Comparison of ENCODE assay signal across 8 cellular contexts in genomic region chr10:79266092-79266491, GRCh38.
A peak's percentile ranks its signal among the peaks of the same experiment; 100 is the strongest.
DNase-seq lines count a peak whose midpoint lies in the region; ATAC-seq, FAIRE-seq and TF ChIP-seq lines count a peak whose summit lies in the region.

No MANE protein-coding gene starts in this region.

- H4K20me1 ChIP-seq in BLaER1: peaks cover 100% of the 10 kb centered on the region

- H3K27me3 ChIP-seq in BLaER1: no peaks in the 10 kb centered on the region
- no peaks in the 10 kb centered on the region for H3K27me3 ChIP-seq in skeletal muscle satellite cell (ENCODE audit: control insufficient read depth, insufficient read depth, low read length)

- H3K36me3 Mint-ChIP-seq in T-helper 2 cell treated with Interferon-gamma antibody and Interleukin-4, amounts not matched to agents 5 μg/mL and 100 μg/mL, for 36 hours (ENCODE audit: low read depth): no peaks in the 10 kb centered on the region

- H3K4me1 ChIP-seq in BLaER1 (peaks cover 100% of the 10 kb centered on the region), skeletal muscle satellite cell (ENCODE audit: control insufficient read depth, insufficient read depth, low read length) (peaks cover 45% of the 10 kb centered on the region)

- H3K4me2 ChIP-seq in BLaER1 (peak overlapping the region; percentile 85), skeletal muscle satellite cell (ENCODE audit: low read length) (peak overlapping the region; percentile 55)

- no peak overlapping the region for H3K27ac Mint-ChIP-seq in T-helper 2 cell treated with Interferon-gamma antibody and Interleukin-4, amounts not matched to agents 5 μg/mL and 100 μg/mL, for 36 hours

- peaks cover 21% of the 10 kb centered on the region for H3K4me1 Mint-ChIP-seq in T-helper 2 cell treated with Interferon-gamma antibody and Interleukin-4, amounts not matched to agents 5 μg/mL and 100 μg/mL, for 36 hours (ENCODE audit: low read depth)

- no peaks in the 10 kb centered on the region for H3K9me3 Mint-ChIP-seq in T-helper 2 cell treated with Interferon-gamma antibody and Interleukin-4, amounts not matched to agents 5 μg/mL and 100 μg/mL, for 36 hours

- H3K4me3 ChIP-seq in BLaER1 (peak overlapping the region; percentile 40), coronary artery (peak overlapping the region; percentile 39), skeletal muscle satellite cell (ENCODE audit: low read length) (peak overlapping the region; percentile 13)

- H3K9me3 ChIP-seq in BLaER1 (no peaks in the 10 kb centered on the region), skeletal muscle satellite cell (replicated peaks; ENCODE audit: low read length) (no peaks in the 10 kb centered on the region)

- peaks cover 43% of the 10 kb centered on the region for H3K36me3 ChIP-seq in BLaER1
- H3K36me3 ChIP-seq in skeletal muscle satellite cell (ENCODE audit: insufficient read depth, low read length): peaks cover 51% of the 10 kb centered on the region

- ATAC-seq in GM19452 (IDR thresholded peaks at IDR 0.05; ENCODE audit: unreplicated experiment) (peak; percentile 28), HG03520 (IDR thresholded peaks at IDR 0.05; ENCODE audit: unreplicated experiment) (peak; percentile 19)

- no peak overlapping the region for H3K4me3 Mint-ChIP-seq in T-helper 2 cell treated with Interferon-gamma antibody and Interleukin-4, amounts not matched to agents 5 μg/mL and 100 μg/mL, for 36 hours

- no peaks in the 10 kb centered on the region for H3K27me3 Mint-ChIP-seq in T-helper 2 cell treated with Interferon-gamma antibody and Interleukin-4, amounts not matched to agents 5 μg/mL and 100 μg/mL, for 36 hours (ENCODE audit: low read depth)

- TF ChIP-seq CTCF in coronary artery (IDR thresholded peaks at IDR 0.05): no peak

- peak overlapping the region; percentile 62 for H3K9ac ChIP-seq in BLaER1
- H3K9ac ChIP-seq in skeletal muscle satellite cell (ENCODE audit: low read depth, low read length): peak overlapping the region; percentile 73

- no peak for FAIRE-seq in GM19239 (lab: Jason Lieb, UNC)

- no peak for DNase-seq in coronary artery (ENCODE audit: low spot score)
- DNase-seq in T-helper 2 cell treated with Interferon-gamma antibody and Interleukin-4, amounts not matched to agents 5 μg/mL and 100 μg/mL, for 36 hours (ENCODE audit: low spot score): no peak
- no peak for DNase-seq in NCI-H82 (lab: John Stamatoyannopoulos, UW)
- DNase-seq in GM19239 (ENCODE audit: insufficient read length, low spot score): no peak

- H3K27ac ChIP-seq in BLaER1 (peak overlapping the region; percentile 71), coronary artery (peak overlapping the region; percentile 90 to 93)
